ENCODE assay signal across 12 cellular contexts in genomic region chrX:48854121-48854804, GRCh38. TPM values are rescaled to one million over a fixed set of nuclear protein-coding genes. Genes with fewer than 3 reads are reported as not detected.
A peak's percentile ranks its signal among the peaks of the same experiment; 100 is the strongest.
DNase-seq lines count a peak whose midpoint lies in the region; ATAC-seq, FAIRE-seq and TF ChIP-seq lines count a peak whose summit lies in the region.
"Not testable (repeated sequence)": the region's sequence is repeated elsewhere in the genome, so short reads cannot be mapped to it uniquely, and the experiment has no call there.
"Had no signal": no experiment of that assay in that cellular context is flagged by ENCODE, and none has a peak within 500 bp of the region (broad histone marks: within the 10 kb centered on the region; RNA-seq: fewer than 3 reads in every experiment).

No MANE protein-coding gene starts in this region.

- not testable (repeated sequence) for H3K27me3 Mint-ChIP-seq in Calu3 (ENCODE audit: unreplicated experiment)
- H3K27me3 Mint-ChIP-seq in central memory CD8-positive, alpha-beta T cell, result peaks cover 32% of the 10 kb centered on the region

- H3K79me1 ChIP-seq in trophoblast cell (ENCODE audit: low read length), result not testable (repeated sequence)

- H3K79me2 ChIP-seq in K562 (ENCODE audit: control insufficient read depth, insufficient read depth, low read length); trophoblast cell (ENCODE audit: control insufficient read depth, insufficient read depth, low read length, poor library complexity): not testable (repeated sequence)

- H2BK12ac ChIP-seq in trophoblast cell (ENCODE audit: low read length), result not testable (repeated sequence)

- peak overlapping the region; percentile 36 for H3K27ac Mint-ChIP-seq in Calu3 (ENCODE audit: unreplicated experiment)
- peak overlapping the region; percentile 17 for H3K27ac Mint-ChIP-seq in central memory CD8-positive, alpha-beta T cell (ENCODE audit: low read depth)

- H3K36me3 ChIP-seq in HEK293 (ENCODE audit: control insufficient read depth in 2 of 2, insufficient read depth in 1 of 2, low read length in 2 of 2); K562 (ENCODE audit: control insufficient read depth, insufficient read depth, low read length); trophoblast cell (ENCODE audit: control insufficient read depth in 1 of 2, insufficient read depth in 2 of 2, low read length in 2 of 2): not testable (repeated sequence)

- not testable (repeated sequence) for H3K36me3 Mint-ChIP-seq in Calu3 (ENCODE audit: insufficient read depth, unreplicated experiment); central memory CD8-positive, alpha-beta T cell (ENCODE audit: insufficient read depth)

- not testable (repeated sequence) for H3K9me3 ChIP-seq in HEK293 (ENCODE audit: control insufficient read depth, insufficient read depth, low read depth, low read length); K562 (replicated peaks; ENCODE audit: control insufficient read depth, insufficient read depth, low read depth, low read length); trophoblast cell (ENCODE audit: insufficient read depth, low read depth, low read length)

- H3K4me1 ChIP-seq in HEK293 (ENCODE audit: control insufficient read depth, insufficient read depth, low read length); K562 (replicated peaks in 1 of 2; ENCODE audit: control insufficient read depth in 2 of 2, insufficient read depth in 2 of 2, low read length in 2 of 2); trophoblast cell (ENCODE audit: control insufficient read depth in 1 of 2, insufficient read depth in 2 of 2, low read length in 2 of 2): not testable (repeated sequence)

- not testable (repeated sequence) for H3K4me3 Mint-ChIP-seq in Calu3 (ENCODE audit: low read depth, unreplicated experiment); central memory CD8-positive, alpha-beta T cell

- not testable (repeated sequence) for H2BK120ac ChIP-seq in trophoblast cell (ENCODE audit: insufficient read depth, low read length, poor library complexity)

- CTCF ChIA-PET in Calu3 (lab: Charles Lee); K562 (lab: Yijun Ruan, JAX; ENCODE audit: low intra/inter-chr PET ratio): not testable (repeated sequence)
- CTCF ChIA-PET in HEK293 (lab: Yijun Ruan, JAX), result interaction anchor here (0.6 to 1.1 kb wide), 4 partner anchors 8 to 150 kb away, joined by 3 to 5 read pairs (median 4); partner anchors contain the start of gene SLC35A2

- BruUV-seq in Calu3 (replicated peaks; lab: Mats Ljungman, UMichigan); K562 (replicated peaks; lab: Mats Ljungman, UMichigan): not testable (repeated sequence)

- not testable (repeated sequence) for H3K27ac ChIP-seq in HEK293 (ENCODE audit: extremely low read depth, low read depth, low read length); K562 (ENCODE audit: extremely low read depth, low read depth, low read length); trophoblast cell (ENCODE audit: low read depth, low read length)

- WGBS in K562 (ENCODE audit: insufficient coverage, low coverage, missing lambda C conversion rate), result 73% methylated on average over 12 of the region's 12 CpGs
- WGBS in trophoblast cell (ENCODE audit: extremely low coverage, insufficient coverage, insufficient read length), result no CpG with 5 or more reads among the region's 12 CpGs

- DNase-seq in Calu3; K562 (ENCODE audit: extremely low read depth in 1 of 4, low spot score in 3 of 4); central memory CD8-positive, alpha-beta T cell (ENCODE audit: low spot score in 2 of 2): not testable (repeated sequence)
- peak; percentile 20 to 51 for DNase-seq in trophoblast cell

- H4K12ac ChIP-seq in trophoblast cell (ENCODE audit: low read depth, low read length), result not testable (repeated sequence)

- H3K4me1 Mint-ChIP-seq in Calu3 (ENCODE audit: low read depth, unreplicated experiment), result peaks cover 13% of the 10 kb centered on the region
- H3K4me1 Mint-ChIP-seq in central memory CD8-positive, alpha-beta T cell, result not testable (repeated sequence)

- in situ Hi-C loops in K562 (cut with MboI), result not testable (repeated sequence)

- POLR2A ChIA-PET in HEK293 (lab: Yijun Ruan, JAX), result not testable (repeated sequence)
- POLR2A ChIA-PET in K562 (lab: Yijun Ruan, JAX), result interaction anchor here (0.6 kb wide), 1 partner anchor 44 kb away, joined by 4 read pairs; the partner anchor contains the start of genes PQBP1 and TIMM17B

- H3K9me1 ChIP-seq in K562 (ENCODE audit: control insufficient read depth, insufficient read depth, low read length), result not testable (repeated sequence)

- H3K9me3 Mint-ChIP-seq in Calu3 (ENCODE audit: low read depth, unreplicated experiment); central memory CD8-positive, alpha-beta T cell: not testable (repeated sequence)

- H3K4me3 ChIP-seq in HEK293 (ENCODE audit: low read depth, low read length); K562; trophoblast cell (ENCODE audit: low read depth, low read length): not testable (repeated sequence)

- H3K14ac ChIP-seq in trophoblast cell (ENCODE audit: low read length), result not testable (repeated sequence)

- not testable (repeated sequence) for H4K8ac ChIP-seq in trophoblast cell (ENCODE audit: low read depth, low read length)

- FAIRE-seq in K562 (lab: Jason Lieb, UNC), result not testable (repeated sequence)

- TF ChIP-seq EP300 in K562 (IDR thresholded peaks at IDR 0.05; ENCODE audit: low read length), result not testable (repeated sequence)

- TF ChIP-seq RAD21 in K562 (CRISPR knock-in tag; conservative IDR thresholded peaks at IDR 0.05 in 1 of 2, IDR thresholded peaks at IDR 0.05 in 1 of 2), result not testable (repeated sequence)

- not testable (repeated sequence) for H3K4ac ChIP-seq in trophoblast cell (ENCODE audit: low read depth, low read length)

- ATAC-seq in K562; central memory CD8-positive, alpha-beta T cell (replicated peaks; ENCODE audit: extremely low read depth, poor library complexity, severe bottlenecking): not testable (repeated sequence)

- H2BK5ac ChIP-seq in trophoblast cell (ENCODE audit: low read depth, low read length, poor library complexity), result not testable (repeated sequence)

- H3K27me3 ChIP-seq in K562 (ENCODE audit: control insufficient read depth in 2 of 2, insufficient read depth in 2 of 2, low read length in 2 of 2); trophoblast cell (ENCODE audit: insufficient read depth, low read length): not testable (repeated sequence)

- not testable (repeated sequence) for TF ChIP-seq POLR2A in K562 (conservative IDR thresholded peaks at IDR 0.05)

- H2AK5ac ChIP-seq in trophoblast cell (ENCODE audit: low read length), result not testable (repeated sequence)

- intact Hi-C loops in Calu3 (cut with micrococcal nuclease; ENCODE audit: unreplicated experiment); K562 (cut with micrococcal nuclease): not testable (repeated sequence)

- not testable (repeated sequence) for H4K91ac ChIP-seq in trophoblast cell (ENCODE audit: low read depth, low read length)

- not testable (repeated sequence) for TF ChIP-seq CTCF in Calu3 (IDR thresholded peaks at IDR 0.05; ENCODE audit: unreplicated experiment); HEK293 (tag by site-specific recombination; IDR thresholded peaks at IDR 0.05); K562 (IDR thresholded peaks at IDR 0.05 in 2 of 3, conservative IDR thresholded peaks at IDR 0.05 in 1 of 3; ENCODE audit: insufficient read depth in 2 of 3, low read depth in 1 of 3, low read length in 3 of 3)

- H3K18ac ChIP-seq in trophoblast cell (ENCODE audit: low read length), result not testable (repeated sequence)

- H3K9ac ChIP-seq in K562 (ENCODE audit: insufficient read depth in 1 of 2, low read depth in 2 of 2, low read length in 2 of 2); trophoblast cell (ENCODE audit: low read length): not testable (repeated sequence)

- H4K20me1 ChIP-seq in K562 (replicated peaks; ENCODE audit: control insufficient read depth, insufficient read depth, low read length), result not testable (repeated sequence)

- H3K4me2 ChIP-seq in K562 (ENCODE audit: insufficient read depth, low read length); trophoblast cell (ENCODE audit: low read length): not testable (repeated sequence)

- H3K23ac ChIP-seq in trophoblast cell (ENCODE audit: low read length), result not testable (repeated sequence)

- H2AFZ ChIP-seq in K562 (ENCODE audit: low read depth, low read length); trophoblast cell (ENCODE audit: insufficient read depth, low read length, poor library complexity): not testable (repeated sequence)

RNA-seq across cellular contexts. Expression of gene PCSK1N, which starts 18.9 kb away (rescaled TPM):
- 53.3 and 70.5 TPM in 2 replicates for total RNA-seq in Calu3 (2022)
- not detected in 2 replicates for total RNA-seq in K562 (2011; cell fraction: chromatin; rRNA removed; ENCODE audit: low replicate concordance)
- total RNA-seq in K562 (2011; cell fraction: nucleolus; rRNA removed), result not detected in 2 replicates
- total RNA-seq in K562 (2011; cell fraction: nucleoplasm; rRNA removed), result not detected in 2 replicates
- total RNA-seq in K562 (2014; rRNA removed), result 0.54 and 0.61 TPM in 2 replicates
- total RNA-seq in K562 (2014; rRNA removed; fragmentation: Illumina TruSeq; extraction: Trizol), result not detected in 2 replicates
- not detected in 2 replicates for total RNA-seq in K562 (2015; rRNA removed; fragmentation: Illumina TruSeq; extraction: Trizol)
- total RNA-seq in K562 (2021), result 0.36 and 0.55 TPM in 2 replicates
- 0.16 TPM in 1 of 2 replicates, not detected in the other for polyA plus RNA-seq in K562 (2011; rRNA removed)
- 0.04 and 0.39 TPM in 2 replicates for polyA plus RNA-seq in K562 (2011; cell fraction: cytosol; rRNA removed)
- 0.63 TPM in 1 of 2 replicates, not detected in the other for polyA plus RNA-seq in K562 (2011; cell fraction: nucleus; rRNA removed)
- polyA plus RNA-seq in K562 (2012), result 0.29 and 0.40 TPM in 2 replicates
- not detected in 2 replicates for polyA plus RNA-seq in K562 (2014; fragmentation: Illumina TruSeq; extraction: Trizol)
- polyA plus RNA-seq in K562 (2014; fragmentation: Nextera tagmentation; extraction: Ambion mirVana), result not detected
- polyA plus RNA-seq in K562 (2014; rRNA removed), result 0.07 and 0.85 TPM in 2 replicates
- 1.2 TPM in 1 of 2 replicates, not detected in the other for polyA minus RNA-seq in K562 (2011; rRNA and poly(A)+ RNA removed)
- not detected in 2 replicates for polyA minus RNA-seq in K562 (2011; cell fraction: cytosol; rRNA and poly(A)+ RNA removed)
- not detected in 2 replicates for polyA minus RNA-seq in K562 (2011; cell fraction: nucleus; rRNA and poly(A)+ RNA removed)
- polyA plus RNA-seq in trophoblast cell (2013), result 36.4 and 38.6 TPM in 2 replicates
- polyA plus RNA-seq: AG04450, CD14-positive monocyte had no signal

RNA-seq across cellular contexts. Expression of gene ERAS, which starts 27.9 kb away (rescaled TPM):
- total RNA-seq in Calu3 (2022) (0.47 and 0.49 TPM in 2 replicates), K562 (2014; rRNA removed) (not detected in 2 replicates), K562 (2014; rRNA removed; fragmentation: Illumina TruSeq; extraction: Trizol) (not detected in 2 replicates), K562 (2015; rRNA removed; fragmentation: Illumina TruSeq; extraction: Trizol) (not detected in 2 replicates), K562 (2021) (not detected in 2 replicates)
- 0.79 and 2.3 TPM in 2 replicates for total RNA-seq in K562 (2011; cell fraction: chromatin; rRNA removed; ENCODE audit: low replicate concordance)
- total RNA-seq in K562 (2011; cell fraction: nucleolus; rRNA removed), result 0.83 and 1.8 TPM in 2 replicates
- 0.84 and 0.95 TPM in 2 replicates for total RNA-seq in K562 (2011; cell fraction: nucleoplasm; rRNA removed)
- polyA plus RNA-seq in K562 (2011; rRNA removed) (0.07 and 0.11 TPM in 2 replicates), K562 (2014; fragmentation: Illumina TruSeq; extraction: Trizol) (not detected in 2 replicates), K562 (2014; fragmentation: Nextera tagmentation; extraction: Ambion mirVana) (not detected), K562 (2014; rRNA removed) (0.12 TPM in 1 of 2 replicates, not detected in the other)
- polyA plus RNA-seq in K562 (2011; cell fraction: cytosol; rRNA removed), result 0.39 TPM in 1 of 2 replicates, not detected in the other
- polyA plus RNA-seq in K562 (2011; cell fraction: nucleus; rRNA removed), result 0.34 and 0.77 TPM in 2 replicates
- polyA plus RNA-seq in K562 (2012), result 0.42 TPM in 1 of 2 replicates, not detected in the other
- not detected in 2 replicates for polyA minus RNA-seq in K562 (2011; rRNA and poly(A)+ RNA removed)
- not detected in 2 replicates for polyA minus RNA-seq in K562 (2011; cell fraction: cytosol; rRNA and poly(A)+ RNA removed)
- 0.33 TPM in 1 of 2 replicates, not detected in the other for polyA minus RNA-seq in K562 (2011; cell fraction: nucleus; rRNA and poly(A)+ RNA removed)
- polyA plus RNA-seq in trophoblast cell (2013), result 0.06 and 0.07 TPM in 2 replicates
- total RNA-seq: A673; CD4-positive, alpha-beta memory T cell; CD4-positive, CD25-positive, alpha-beta regulatory T cell; Daoy had no signal
- polyA plus RNA-seq: AG04450; CD14-positive monocyte; CD4-positive, alpha-beta memory T cell; CD4-positive, CD25-positive, alpha-beta regulatory T cell; CD8-positive, alpha-beta memory T cell had no signal

RNA-seq across cellular contexts. Expression of gene TIMM17B, which starts 43.3 kb away (rescaled TPM):
- total RNA-seq in Calu3 (2022), result 86.1 and 96.8 TPM in 2 replicates
- total RNA-seq in K562 (2011; cell fraction: chromatin; rRNA removed; ENCODE audit: low replicate concordance), result 26.5 and 78.9 TPM in 2 replicates
- 91.7 and 100 TPM in 2 replicates for total RNA-seq in K562 (2011; cell fraction: nucleolus; rRNA removed)
- total RNA-seq in K562 (2011; cell fraction: nucleoplasm; rRNA removed), result 70.7 and 84.2 TPM in 2 replicates
- 122 and 171 TPM in 2 replicates for total RNA-seq in K562 (2014; rRNA removed)
- total RNA-seq in K562 (2014; rRNA removed; fragmentation: Illumina TruSeq; extraction: Trizol), result 45.7 and 66.0 TPM in 2 replicates
- total RNA-seq in K562 (2015; rRNA removed; fragmentation: Illumina TruSeq; extraction: Trizol), result 94.8 and 95.4 TPM in 2 replicates
- total RNA-seq in K562 (2021), result 156 and 158 TPM in 2 replicates
- polyA plus RNA-seq in K562 (2011; rRNA removed), result 115 and 134 TPM in 2 replicates
- 212 and 458 TPM in 2 replicates for polyA plus RNA-seq in K562 (2011; cell fraction: cytosol; rRNA removed)
- 115 and 134 TPM in 2 replicates for polyA plus RNA-seq in K562 (2011; cell fraction: nucleus; rRNA removed)
- polyA plus RNA-seq in K562 (2012), result 154 and 205 TPM in 2 replicates
- 140 and 176 TPM in 2 replicates for polyA plus RNA-seq in K562 (2014; fragmentation: Illumina TruSeq; extraction: Trizol)
- polyA plus RNA-seq in K562 (2014; fragmentation: Nextera tagmentation; extraction: Ambion mirVana), result 10 to 100 TPM in 1 of 2 experiments, 1 to 10 TPM in 1; 9.9 to 69.0 TPM
- 176 and 184 TPM in 2 replicates for polyA plus RNA-seq in K562 (2014; rRNA removed)
- 23.1 and 34.0 TPM in 2 replicates for polyA minus RNA-seq in K562 (2011; rRNA and poly(A)+ RNA removed)
- polyA minus RNA-seq in K562 (2011; cell fraction: cytosol; rRNA and poly(A)+ RNA removed), result 48.4 and 49.6 TPM in 2 replicates
- polyA minus RNA-seq in K562 (2011; cell fraction: nucleus; rRNA and poly(A)+ RNA removed), result 19.5 and 26.3 TPM in 2 replicates
- polyA plus RNA-seq in trophoblast cell (2013), result 62.5 and 64.3 TPM in 2 replicates

RNA-seq across cellular contexts. Expression of gene PQBP1, which starts 43.5 kb away (rescaled TPM):
- total RNA-seq in Calu3 (2022) (110 and 113 TPM in 2 replicates), K562 (2014; rRNA removed) (255 and 262 TPM in 2 replicates), K562 (2014; rRNA removed; fragmentation: Illumina TruSeq; extraction: Trizol) (64.7 and 75.4 TPM in 2 replicates), K562 (2015; rRNA removed; fragmentation: Illumina TruSeq; extraction: Trizol) (112 and 113 TPM in 2 replicates), K562 (2021) (182 and 197 TPM in 2 replicates)
- 76.7 and 135 TPM in 2 replicates for total RNA-seq in K562 (2011; cell fraction: chromatin; rRNA removed; ENCODE audit: low replicate concordance)
- total RNA-seq in K562 (2011; cell fraction: nucleolus; rRNA removed), result 111 and 112 TPM in 2 replicates
- total RNA-seq in K562 (2011; cell fraction: nucleoplasm; rRNA removed), result 85.1 and 93.2 TPM in 2 replicates
- polyA plus RNA-seq in K562 (2011; rRNA removed) (72.8 and 81.5 TPM in 2 replicates), K562 (2014; fragmentation: Illumina TruSeq; extraction: Trizol) (227 and 228 TPM in 2 replicates), K562 (2014; fragmentation: Nextera tagmentation; extraction: Ambion mirVana) (10 to 100 TPM; 41.3 to 77.0 TPM), K562 (2014; rRNA removed) (172 and 186 TPM in 2 replicates)
- polyA plus RNA-seq in K562 (2011; cell fraction: cytosol; rRNA removed), result 93.1 and 155 TPM in 2 replicates
- 195 and 239 TPM in 2 replicates for polyA plus RNA-seq in K562 (2011; cell fraction: nucleus; rRNA removed)
- 178 and 226 TPM in 2 replicates for polyA plus RNA-seq in K562 (2012)
- 50.6 and 77.1 TPM in 2 replicates for polyA minus RNA-seq in K562 (2011; rRNA and poly(A)+ RNA removed)
- polyA minus RNA-seq in K562 (2011; cell fraction: cytosol; rRNA and poly(A)+ RNA removed), result 89.3 and 96.8 TPM in 2 replicates
- polyA minus RNA-seq in K562 (2011; cell fraction: nucleus; rRNA and poly(A)+ RNA removed), result 30.7 and 37.7 TPM in 2 replicates
- 54.2 and 56.5 TPM in 2 replicates for polyA plus RNA-seq in trophoblast cell (2013)

RNA-seq across cellular contexts. Expression of gene HDAC6, which starts 52.4 kb away (rescaled TPM):
- 68.1 and 78.7 TPM in 2 replicates for total RNA-seq in Calu3 (2022)
- 513 and 751 TPM in 2 replicates for total RNA-seq in K562 (2011; cell fraction: chromatin; rRNA removed; ENCODE audit: low replicate concordance)
- 276 and 285 TPM in 2 replicates for total RNA-seq in K562 (2011; cell fraction: nucleolus; rRNA removed)
- 301 and 344 TPM in 2 replicates for total RNA-seq in K562 (2011; cell fraction: nucleoplasm; rRNA removed)
- 60.0 and 71.2 TPM in 2 replicates for total RNA-seq in K562 (2014; rRNA removed)
- total RNA-seq in K562 (2014; rRNA removed; fragmentation: Illumina TruSeq; extraction: Trizol), result 59.0 and 66.5 TPM in 2 replicates
- 48.9 and 52.3 TPM in 2 replicates for total RNA-seq in K562 (2015; rRNA removed; fragmentation: Illumina TruSeq; extraction: Trizol)
- 83.1 and 91.8 TPM in 2 replicates for total RNA-seq in K562 (2021)
- polyA plus RNA-seq in K562 (2011; rRNA removed), result 85.5 and 150 TPM in 2 replicates
- polyA plus RNA-seq in K562 (2011; cell fraction: cytosol; rRNA removed), result 63.6 and 65.5 TPM in 2 replicates
- 776 and 956 TPM in 2 replicates for polyA plus RNA-seq in K562 (2011; cell fraction: nucleus; rRNA removed)
- 67.3 and 134 TPM in 2 replicates for polyA plus RNA-seq in K562 (2012)
- 69.1 and 86.3 TPM in 2 replicates for polyA plus RNA-seq in K562 (2014; fragmentation: Illumina TruSeq; extraction: Trizol)
- polyA plus RNA-seq in K562 (2014; fragmentation: Nextera tagmentation; extraction: Ambion mirVana), result 10 to 100 TPM; 29.9 to 31.4 TPM
- polyA plus RNA-seq in K562 (2014; rRNA removed), result 86.0 and 101 TPM in 2 replicates
- polyA minus RNA-seq in K562 (2011; rRNA and poly(A)+ RNA removed), result 49.8 and 78.8 TPM in 2 replicates
- polyA minus RNA-seq in K562 (2011; cell fraction: cytosol; rRNA and poly(A)+ RNA removed), result 37.1 and 39.1 TPM in 2 replicates
- polyA minus RNA-seq in K562 (2011; cell fraction: nucleus; rRNA and poly(A)+ RNA removed), result 85.1 and 160 TPM in 2 replicates
- polyA plus RNA-seq in trophoblast cell (2013), result 92.3 and 95.1 TPM in 2 replicates

Comparison
In these comparisons a context has a peak if more than half of its experiments do, and no peak if none do; other contexts are left out.
1. RNA of gene PCSK1N, which starts 18.9 kb away (total RNA-seq): 53.3 to 70.5 TPM in Calu3; 0.36 to 0.61 TPM in K562; every median in the first group is over 10 times any median in the second.